In the genomic region with DNA sequence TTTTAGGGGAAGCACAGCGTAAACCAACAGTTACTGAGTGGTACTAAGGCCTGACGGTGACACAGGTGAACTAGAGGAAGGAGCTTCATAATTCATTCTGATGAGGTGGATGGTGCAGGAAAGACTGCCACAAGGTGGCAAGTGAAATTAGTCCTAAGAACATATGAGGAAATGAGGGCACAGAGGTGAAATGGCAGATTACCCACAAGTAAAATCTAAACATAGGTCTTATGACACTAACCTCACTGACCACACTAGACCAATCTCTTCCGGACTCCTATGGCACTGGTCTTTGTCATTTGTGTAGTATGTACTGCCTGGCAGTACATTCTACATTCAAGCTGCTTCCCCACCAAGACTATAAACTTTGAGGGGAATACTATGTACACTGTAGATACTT, we compare ENCODE assay signal across 12 cellular contexts. TPM values are rescaled to one million over a fixed set of nuclear protein-coding genes. Genes with fewer than 3 reads are reported as not detected.
DNase-seq lines count a peak whose midpoint lies in the region; ATAC-seq and TF ChIP-seq lines count a peak whose summit lies in the region.
"Had no signal": no experiment of that assay in that cellular context is flagged by ENCODE, and none has a peak within 500 bp of the region (broad histone marks: within the 10 kb centered on the region; RNA-seq: fewer than 3 reads in every experiment).

No MANE protein-coding gene starts in this region.

- peaks cover 6 to 10% of the 10 kb centered on the region in 2 donors for H3K27me3 Mint-ChIP-seq in effector memory CD8-positive, alpha-beta T cell

- peaks cover 7% of the 10 kb centered on the region; the same call in 1 of the 2 replicates for H3K4me1 ChIP-seq in BE2C

- ATAC-seq in GM18499 (IDR thresholded peaks at IDR 0.05; ENCODE audit: insufficient read depth, unreplicated experiment) (peak; percentile 65), GM21423 (IDR thresholded peaks at IDR 0.05; ENCODE audit: unreplicated experiment) (peak; percentile 84), HG03565 (IDR thresholded peaks at IDR 0.05; ENCODE audit: unreplicated experiment) (peak; percentile 84)
- ATAC-seq in effector memory CD8-positive, alpha-beta T cell (replicated peaks): peak; percentile 75

- no peaks in the 10 kb centered on the region for H3K36me3 Mint-ChIP-seq in effector memory CD8-positive, alpha-beta T cell (ENCODE audit: insufficient read depth)

- no peaks in the 10 kb centered on the region for H3K27me3 ChIP-seq in BE2C
- H3K27me3 ChIP-seq: hepatocyte had no signal

- DNase-seq in effector memory CD8-positive, alpha-beta T cell: no peak
- no peak for DNase-seq in stimulated activated naive CD4-positive, alpha-beta T cell treated with Interleukin-2 at 50 U/mL for 16 hours (lab: John Stamatoyannopoulos, UW)
- DNase-seq in pons (ENCODE audit: low spot score) (no peak), BE2C (no peak), T1000 (lab: John Stamatoyannopoulos, UW) (no peak)
- DNase-seq: activated CD4-positive, CD25-positive, alpha-beta regulatory T cell; NCI-H2171 treated with DMSO at 0.1 percent for 48 hours; nucleus accumbens had no signal

- H3K4me3 ChIP-seq in BE2C (ENCODE audit: low read depth, low read length): no peak overlapping the region
- H3K4me3 ChIP-seq: hepatocyte had no signal

- no peaks in the 10 kb centered on the region for H3K9me3 ChIP-seq in BE2C

- H3K36me3 ChIP-seq in BE2C: no peaks in the 10 kb centered on the region; the same call in 1 of the 2 replicates

- no peaks in the 10 kb centered on the region for H3K9me3 Mint-ChIP-seq in effector memory CD8-positive, alpha-beta T cell

- no peak overlapping the region for H3K4me3 Mint-ChIP-seq in effector memory CD8-positive, alpha-beta T cell

- H3K27ac Mint-ChIP-seq in effector memory CD8-positive, alpha-beta T cell: no peak overlapping the region

- no peak for TF ChIP-seq CTCF in BE2C (IDR thresholded peaks at IDR 0.05; ENCODE audit: low read depth, low read length)

- peaks cover 0 to 4% of the 10 kb centered on the region in 2 donors for H3K4me1 Mint-ChIP-seq in effector memory CD8-positive, alpha-beta T cell (ENCODE audit: low read depth in 2 of 2)

RNA-seq across cellular contexts. Expression of gene GAB2, which starts 20.2 kb away (rescaled TPM):
- polyA plus RNA-seq in BE2C (2012; ENCODE audit: insufficient read depth, insufficient read length, low read depth): 26.0 TPM
